ENCODE assay signal across 8 cellular contexts in genomic region chr17:7574176-7574953, GRCh38. TPM values are rescaled to one million over a fixed set of nuclear protein-coding genes. Genes with fewer than 3 reads are reported as not detected.
DNase-seq lines count a peak whose midpoint lies in the region; ATAC-seq, FAIRE-seq and TF ChIP-seq lines count a peak whose summit lies in the region.

No MANE protein-coding gene starts in this region.

- no peak; the same call in 1 of the 2 replicates for TF ChIP-seq POLR2A in GM12891 (IDR thresholded peaks at IDR 0.05; ENCODE audit: low read depth, low read length)

- peaks cover 91% of the 10 kb centered on the region for H3K36me3 ChIP-seq in SJSA1
- H3K36me3 ChIP-seq in fibroblast of lung (ENCODE audit: control insufficient read depth, insufficient read depth, low read length) = peaks cover 47% of the 10 kb centered on the region
- peaks cover 63% of the 10 kb centered on the region for H3K36me3 ChIP-seq in rectal smooth muscle tissue (ENCODE audit: control insufficient read depth, insufficient read depth, low read length)

- peak overlapping the region; percentile 75 for H3K4me3 ChIP-seq in SJSA1
- H3K4me3 ChIP-seq in fibroblast of lung (replicated peaks in 1 of 4; ENCODE audit: control extremely low read depth in 1 of 4, insufficient read depth in 1 of 4, low read depth in 3 of 4, low read length in 4 of 4) = peak overlapping the region; percentile 96 to 99 (median 98)
- H3K4me3 ChIP-seq in rectal smooth muscle tissue (ENCODE audit: low read length) = peak overlapping the region; percentile 98

- H3K79me2 ChIP-seq in fibroblast of lung (ENCODE audit: control insufficient read depth, insufficient read depth, low read length) = peaks cover 57% of the 10 kb centered on the region

- H4K20me1 ChIP-seq in fibroblast of lung (ENCODE audit: control insufficient read depth, extremely low read depth, insufficient read depth, low read length) = peaks cover 14% of the 10 kb centered on the region

- H3K27ac ChIP-seq in SJSA1 = no peak overlapping the region
- H3K27ac ChIP-seq in fibroblast of lung (ENCODE audit: insufficient read depth, low read length) = peak overlapping the region; percentile 98
- peak overlapping the region; percentile 98 for H3K27ac ChIP-seq in rectal smooth muscle tissue (ENCODE audit: low read depth, low read length)

- H3K4me1 ChIP-seq in SJSA1 (replicated peaks) (peaks cover 24% of the 10 kb centered on the region), fibroblast of lung (ENCODE audit: control insufficient read depth, extremely low read depth, insufficient read depth, low read length) (peaks cover 29% of the 10 kb centered on the region), rectal smooth muscle tissue (ENCODE audit: control insufficient read depth, insufficient read depth, low read length) (peaks cover 3% of the 10 kb centered on the region)

- TF ChIP-seq CTCF in fibroblast of lung (conservative IDR thresholded peaks at IDR 0.05 in 1 of 2, IDR thresholded peaks at IDR 0.05 in 1 of 2; ENCODE audit: low read depth in 1 of 2, low read length in 2 of 2) = no peak

- H3K27me3 ChIP-seq in SJSA1 (replicated peaks) (no peaks in the 10 kb centered on the region), fibroblast of lung (ENCODE audit: control insufficient read depth, insufficient read depth, low read length) (no peaks in the 10 kb centered on the region), rectal smooth muscle tissue (ENCODE audit: control insufficient read depth, insufficient read depth, low read length) (no peaks in the 10 kb centered on the region)

- peak overlapping the region; percentile 100 for H3K4me2 ChIP-seq in fibroblast of lung (ENCODE audit: extremely low read depth, insufficient read depth, low read length)

- peak overlapping the region; percentile 100 for H3K9ac ChIP-seq in fibroblast of lung (ENCODE audit: insufficient read depth, low read length)
- no peak overlapping the region for H3K9ac ChIP-seq in rectal smooth muscle tissue (ENCODE audit: low read length)

- peak; percentile 41 for FAIRE-seq in GM12891 (lab: Jason Lieb, UNC)

- no peak for DNase-seq in GM12891 (ENCODE audit: insufficient read length, low spot score)
- DNase-seq in SJSA1 (ENCODE audit: low read depth in 1 of 2, low spot score in 2 of 2) = no peak
- peak in 1 of 2 donors; percentile 39 for DNase-seq in fibroblast of lung (ENCODE audit: low read depth in 2 of 2)
- DNase-seq in NCI-H2029 (lab: John Stamatoyannopoulos, UW) = no peak
- no peak for DNase-seq in activated CD4-positive, CD25-positive, alpha-beta regulatory T cell treated with anti-CD3 and anti-CD28 coated beads, Interleukin-2, amount 50 U/mL, for 72 hours

- ATAC-seq in GM19324 (IDR thresholded peaks at IDR 0.05; ENCODE audit: low FRiP score, unreplicated experiment) (no peak), GM19463 (IDR thresholded peaks at IDR 0.05; ENCODE audit: unreplicated experiment) (no peak)

- no peak overlapping the region for H2AFZ ChIP-seq in fibroblast of lung (ENCODE audit: low read length)

- H3K9me3 ChIP-seq in SJSA1 (replicated peaks) = no peaks in the 10 kb centered on the region
- no peaks in the 10 kb centered on the region for H3K9me3 ChIP-seq in fibroblast of lung (ENCODE audit: control insufficient read depth, insufficient read depth, low read depth, low read length)

TF ChIP-seq in GM12891, 5 proteins besides CTCF, POLR2A, EP300 and RAD21:
- no peak for TF ChIP-seq PAX5 (IDR thresholded peaks at IDR 0.05; ENCODE audit: insufficient read depth, low read length, severe bottlenecking)
- TF ChIP-seq POLR2AphosphoS5 (IDR thresholded peaks at IDR 0.05; ENCODE audit: low read depth, low read length) = 0 out of 2 replicates have a peak, but pooled peaks have one; percentile 53

RNA-seq across cellular contexts. Expression of gene CD68, which starts 5.1 kb away (rescaled TPM):
- polyA plus RNA-seq in GM12891 (2012; ENCODE audit: low read depth, missing spikeins) = 6.6 TPM
- total RNA-seq in SJSA1 (2014; rRNA removed; shearing (Covaris generic)) = 0.31 and 5.2 TPM in 2 replicates
- 16.2 and 29.4 TPM in 2 replicates for total RNA-seq in fibroblast of lung
- 90.4 and 250 TPM in 2 replicates for polyA plus RNA-seq in fibroblast of lung
- polyA plus RNA-seq in fibroblast of lung (2012) = 82.0 and 162 TPM in 2 replicates
- 178 and 296 TPM in 2 replicates for polyA minus RNA-seq in fibroblast of lung (ENCODE audit: low replicate concordance)

RNA-seq across cellular contexts. Expression of gene MPDU1, which starts 9.3 kb away (rescaled TPM):
- 46.6 TPM for polyA plus RNA-seq in GM12891 (2012; ENCODE audit: low read depth, missing spikeins)
- total RNA-seq in SJSA1 (2014; rRNA removed; shearing (Covaris generic)) = 166 and 213 TPM in 2 replicates
- 29.5 and 51.9 TPM in 2 replicates for total RNA-seq in fibroblast of lung
- 107 and 172 TPM in 2 replicates for polyA plus RNA-seq in fibroblast of lung
- polyA plus RNA-seq in fibroblast of lung (2012) = 69.8 and 100 TPM in 2 replicates
- polyA minus RNA-seq in fibroblast of lung (ENCODE audit: low replicate concordance) = 214 and 261 TPM in 2 replicates

RNA-seq across cellular contexts. Expression of gene SENP3, which starts 12.6 kb away (rescaled TPM):
- polyA plus RNA-seq in GM12891 (2012; ENCODE audit: low read depth, missing spikeins) = 34.7 TPM
- 74.9 and 101 TPM in 2 replicates for total RNA-seq in SJSA1 (2014; rRNA removed; shearing (Covaris generic))
- 65.5 and 66.2 TPM in 2 replicates for total RNA-seq in fibroblast of lung
- 67.6 and 118 TPM in 2 replicates for polyA plus RNA-seq in fibroblast of lung
- polyA plus RNA-seq in fibroblast of lung (2012) = 35.6 and 48.8 TPM in 2 replicates
- polyA minus RNA-seq in fibroblast of lung (ENCODE audit: low replicate concordance) = 76.0 and 122 TPM in 2 replicates

RNA-seq across cellular contexts. Expression of gene SOX15, which starts 15.5 kb away (rescaled TPM):
- polyA plus RNA-seq in GM12891 (2012; ENCODE audit: low read depth, missing spikeins) = 1.0 TPM
- total RNA-seq in SJSA1 (2014; rRNA removed; shearing (Covaris generic)) = not detected in 2 replicates
- total RNA-seq in fibroblast of lung = under 0.01 and 0.50 TPM in 2 replicates
- polyA plus RNA-seq in fibroblast of lung = 0.36 and 0.78 TPM in 2 replicates
- polyA plus RNA-seq in fibroblast of lung (2012) = 0.64 and 3.4 TPM in 2 replicates
- polyA minus RNA-seq in fibroblast of lung (ENCODE audit: low replicate concordance) = 2.5 TPM in 1 of 2 replicates, not detected in the other

RNA-seq across cellular contexts. Expression of gene TNFSF13, which starts 15.8 kb away (rescaled TPM):
- polyA plus RNA-seq in GM12891 (2012; ENCODE audit: low read depth, missing spikeins) = 10.4 TPM
- 0.56 and 1.3 TPM in 2 replicates for total RNA-seq in SJSA1 (2014; rRNA removed; shearing (Covaris generic))
- 1.5 and 2.0 TPM in 2 replicates for total RNA-seq in fibroblast of lung
- 2.5 and 2.8 TPM in 2 replicates for polyA plus RNA-seq in fibroblast of lung
- polyA plus RNA-seq in fibroblast of lung (2012) = 2.7 and 3.6 TPM in 2 replicates
- 1.3 and 7.3 TPM in 2 replicates for polyA minus RNA-seq in fibroblast of lung (ENCODE audit: low replicate concordance)
